In the genomic region with DNA sequence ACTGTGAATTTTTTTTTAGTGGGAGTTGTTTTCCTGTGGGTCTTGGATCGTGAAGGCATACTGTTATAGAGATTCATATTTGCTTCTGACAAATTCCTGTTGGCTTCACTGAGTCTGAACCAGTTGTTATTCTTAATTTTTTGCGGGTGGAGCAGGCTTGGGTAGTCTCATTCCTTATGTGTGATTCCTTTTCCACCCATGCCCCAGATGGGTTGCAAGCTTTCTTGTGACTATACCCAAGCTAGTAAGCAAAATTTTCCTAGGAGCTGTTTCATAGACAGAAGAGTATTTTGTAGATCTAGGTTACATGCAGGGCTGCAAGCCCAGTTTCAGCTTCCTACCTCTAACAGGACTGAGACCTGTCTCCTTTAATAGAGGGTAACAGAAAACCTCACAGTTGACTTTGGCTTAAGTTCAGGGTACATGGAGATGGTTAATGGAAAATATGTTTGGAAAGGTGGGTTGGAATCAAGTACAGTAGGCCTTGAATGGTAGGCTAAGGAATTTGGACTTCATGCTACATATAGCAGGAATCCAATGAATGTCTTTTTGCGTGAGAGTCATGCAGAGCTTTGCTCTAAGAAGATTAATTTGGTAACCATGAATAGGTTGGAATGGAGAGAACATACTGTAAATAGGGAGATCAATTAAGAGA, we compare ENCODE assay signal across 13 cellular contexts.
"Had no signal": no experiment of that assay in that cellular context is flagged by ENCODE, and none has a peak within 500 bp of the region (broad histone marks: within the 10 kb centered on the region; RNA-seq: fewer than 3 reads in every experiment).

No MANE protein-coding gene starts in this region.

- ATAC-seq: activated naive CD8-positive, alpha-beta T cell treated with anti-CD3 and anti-CD28 coated beads, Interleukin-2, amount 50 U/mL, for 24 hours; upper lobe of right lung had no signal

- DNase-seq: activated B cell treated with CpG ODN at 0.5 μM for 24 hours; activated CD4-positive, alpha-beta T cell treated with anti-CD3 and anti-CD28 coated beads, Interleukin-2, amount 10 ng/mL, durations not matched to agents 24 days and 14 days; activated naive CD4-positive, alpha-beta T cell treated with Interleukin-2 at 50 U/mL for 16 hours; activated naive CD8-positive, alpha-beta T cell treated with anti-CD3 and anti-CD28 coated beads, Interleukin-2, amount 50 U/mL, for 24 hours; brain microvascular endothelial cell; endodermal cell; foreskin melanocyte; heart left ventricle; islet precursor cell; stimulated activated CD4-positive, alpha-beta T cell treated with anti-CD3 and anti-CD28 coated beads, Interleukin-2, amount 100 ng/mL, for 48 hours; stimulated activated naive CD4-positive, alpha-beta T cell treated with Interleukin-2 at 50 U/mL for 16 hours; upper lobe of right lung had no signal

- H3K4me3 ChIP-seq: suprapubic skin, upper lobe of right lung had no signal
